ENCODE assay signal across 1 cellular context in genomic region chr19:7565332-7565731, GRCh38.
TF ChIP-seq lines count a peak whose summit lies in the region.

No MANE protein-coding gene starts in this region.

TF ChIP-seq in Ishikawa, 13 proteins besides CTCF, POLR2A, EP300 and RAD21 (continued from another document):
- peak; percentile 62 for TF ChIP-seq USF1 (IDR thresholded peaks at IDR 0.05)
TF ChIP-seq in Ishikawa: peak in this region for 2.
